Comparison of ENCODE assay signal across 1 cellular context in the genomic region with DNA sequence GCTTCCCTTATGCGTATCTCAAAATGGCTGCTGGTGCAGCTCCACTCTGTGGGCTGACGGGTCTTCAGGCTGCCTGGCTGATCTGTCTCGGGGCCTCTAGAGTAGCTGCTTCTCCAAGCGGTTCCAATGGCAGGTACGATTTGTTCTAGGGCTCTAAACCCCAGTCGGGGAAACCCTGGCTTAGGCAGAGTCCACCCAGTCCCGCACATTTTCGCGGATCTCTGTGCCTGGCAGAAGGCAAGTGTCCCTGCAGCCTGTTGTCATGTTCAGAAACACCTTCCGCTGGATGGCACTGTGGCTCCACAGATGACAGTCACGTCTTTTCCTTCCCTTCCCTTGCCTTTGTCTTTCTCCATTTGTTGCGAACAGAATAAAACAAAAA.
TF ChIP-seq lines count a peak whose summit lies in the region.

No MANE protein-coding gene starts in this region.

TF ChIP-seq in GM23338, 12 proteins besides CTCF, POLR2A, EP300 and RAD21 (continued from another document):
- TF ChIP-seq, protein P1, sequence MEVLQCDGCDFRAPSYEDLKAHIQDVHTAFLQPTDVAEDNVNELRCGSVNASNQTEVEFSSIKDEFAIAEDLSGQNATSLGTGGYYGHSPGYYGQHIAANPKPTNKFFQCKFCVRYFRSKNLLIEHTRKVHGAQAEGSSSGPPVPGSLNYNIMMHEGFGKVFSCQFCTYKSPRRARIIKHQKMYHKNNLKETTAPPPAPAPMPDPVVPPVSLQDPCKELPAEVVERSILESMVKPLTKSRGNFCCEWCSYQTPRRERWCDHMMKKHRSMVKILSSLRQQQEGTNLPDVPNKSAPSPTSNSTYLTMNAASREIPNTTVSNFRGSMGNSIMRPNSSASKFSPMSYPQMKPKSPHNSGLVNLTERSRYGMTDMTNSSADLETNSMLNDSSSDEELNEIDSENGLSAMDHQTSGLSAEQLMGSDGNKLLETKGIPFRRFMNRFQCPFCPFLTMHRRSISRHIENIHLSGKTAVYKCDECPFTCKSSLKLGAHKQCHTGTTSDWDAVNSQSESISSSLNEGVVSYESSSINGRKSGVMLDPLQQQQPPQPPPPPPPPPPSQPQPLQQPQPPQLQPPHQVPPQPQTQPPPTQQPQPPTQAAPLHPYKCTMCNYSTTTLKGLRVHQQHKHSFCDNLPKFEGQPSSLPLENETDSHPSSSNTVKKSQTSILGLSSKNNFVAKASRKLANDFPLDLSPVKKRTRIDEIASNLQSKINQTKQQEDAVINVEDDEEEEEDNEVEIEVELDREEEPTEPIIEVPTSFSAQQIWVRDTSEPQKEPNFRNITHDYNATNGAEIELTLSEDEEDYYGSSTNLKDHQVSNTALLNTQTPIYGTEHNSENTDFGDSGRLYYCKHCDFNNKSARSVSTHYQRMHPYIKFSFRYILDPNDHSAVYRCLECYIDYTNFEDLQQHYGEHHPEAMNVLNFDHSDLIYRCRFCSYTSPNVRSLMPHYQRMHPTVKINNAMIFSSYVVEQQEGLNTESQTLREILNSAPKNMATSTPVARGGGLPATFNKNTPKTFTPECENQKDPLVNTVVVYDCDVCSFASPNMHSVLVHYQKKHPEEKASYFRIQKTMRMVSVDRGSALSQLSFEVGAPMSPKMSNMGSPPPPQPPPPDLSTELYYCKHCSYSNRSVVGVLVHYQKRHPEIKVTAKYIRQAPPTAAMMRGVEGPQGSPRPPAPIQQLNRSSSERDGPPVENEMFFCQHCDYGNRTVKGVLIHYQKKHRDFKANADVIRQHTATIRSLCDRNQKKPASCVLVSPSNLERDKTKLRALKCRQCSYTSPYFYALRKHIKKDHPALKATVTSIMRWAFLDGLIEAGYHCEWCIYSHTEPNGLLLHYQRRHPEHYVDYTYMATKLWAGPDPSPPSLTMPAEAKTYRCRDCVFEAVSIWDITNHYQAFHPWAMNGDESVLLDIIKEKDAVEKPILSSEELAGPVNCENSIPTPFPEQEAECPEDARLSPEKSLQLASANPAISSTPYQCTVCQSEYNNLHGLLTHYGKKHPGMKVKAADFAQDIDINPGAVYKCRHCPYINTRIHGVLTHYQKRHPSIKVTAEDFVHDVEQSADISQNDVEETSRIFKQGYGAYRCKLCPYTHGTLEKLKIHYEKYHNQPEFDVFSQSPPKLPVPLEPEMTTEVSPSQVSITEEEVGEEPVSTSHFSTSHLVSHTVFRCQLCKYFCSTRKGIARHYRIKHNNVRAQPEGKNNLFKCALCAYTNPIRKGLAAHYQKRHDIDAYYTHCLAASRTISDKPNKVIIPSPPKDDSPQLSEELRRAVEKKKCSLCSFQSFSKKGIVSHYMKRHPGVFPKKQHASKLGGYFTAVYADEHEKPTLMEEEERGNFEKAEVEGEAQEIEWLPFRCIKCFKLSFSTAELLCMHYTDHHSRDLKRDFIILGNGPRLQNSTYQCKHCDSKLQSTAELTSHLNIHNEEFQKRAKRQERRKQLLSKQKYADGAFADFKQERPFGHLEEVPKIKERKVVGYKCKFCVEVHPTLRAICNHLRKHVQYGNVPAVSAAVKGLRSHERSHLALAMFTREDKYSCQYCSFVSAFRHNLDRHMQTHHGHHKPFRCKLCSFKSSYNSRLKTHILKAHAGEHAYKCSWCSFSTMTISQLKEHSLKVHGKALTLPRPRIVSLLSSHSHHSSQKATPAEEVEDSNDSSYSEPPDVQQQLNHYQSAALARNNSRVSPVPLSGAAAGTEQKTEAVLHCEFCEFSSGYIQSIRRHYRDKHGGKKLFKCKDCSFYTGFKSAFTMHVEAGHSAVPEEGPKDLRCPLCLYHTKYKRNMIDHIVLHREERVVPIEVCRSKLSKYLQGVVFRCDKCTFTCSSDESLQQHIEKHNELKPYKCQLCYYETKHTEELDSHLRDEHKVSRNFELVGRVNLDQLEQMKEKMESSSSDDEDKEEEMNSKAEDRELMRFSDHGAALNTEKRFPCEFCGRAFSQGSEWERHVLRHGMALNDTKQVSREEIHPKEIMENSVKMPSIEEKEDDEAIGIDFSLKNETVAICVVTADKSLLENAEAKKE (CRISPR knock-in tag; IDR thresholded peaks at IDR 0.05): no peak
